ENCODE assay signal across 10 cellular contexts in genomic region chr11:129950319-129951034, GRCh38. TPM values are rescaled to one million over a fixed set of nuclear protein-coding genes. Genes with fewer than 3 reads are reported as not detected.
DNase-seq lines count a peak whose midpoint lies in the region; ATAC-seq and TF ChIP-seq lines count a peak whose summit lies in the region.
"Had no signal": no experiment of that assay in that cellular context is flagged by ENCODE, and none has a peak within 500 bp of the region (broad histone marks: within the 10 kb centered on the region; RNA-seq: fewer than 3 reads in every experiment).

No MANE protein-coding gene starts in this region.

- H3K36me3 ChIP-seq in GM23338 (ENCODE audit: insufficient read depth) (no peaks in the 10 kb centered on the region), SU-DHL-6 (ENCODE audit: low read length) (no peaks in the 10 kb centered on the region), psoas muscle (ENCODE audit: insufficient read depth in 1 of 2, low read depth in 1 of 2) (peaks cover 0 to 26% of the 10 kb centered on the region in 2 donors), esophagus squamous epithelium (peaks cover 0 to 41% (median 0%) of the 10 kb centered on the region in 3 donors)

- H3K79me2 ChIP-seq in GM23338 (replicated peaks; ENCODE audit: insufficient read depth) (no peaks in the 10 kb centered on the region), SU-DHL-6 (ENCODE audit: insufficient read depth, low read length) (peaks cover 23% of the 10 kb centered on the region)

- peak overlapping the region; percentile 50 for H3K9ac ChIP-seq in SU-DHL-6 (ENCODE audit: low read length)

- no peak overlapping the region for H2AFZ ChIP-seq in GM23338
- H2AFZ ChIP-seq in SU-DHL-6 (ENCODE audit: low read depth, low read length, severe bottlenecking): no peak overlapping the region

- no peaks in the 10 kb centered on the region for H3K9me3 Mint-ChIP-seq in GM23338

- intact Hi-C loops in psoas muscle (cut with DNase I): no loop called here
- intact Hi-C loops in esophagus squamous epithelium (cut with DNase I): no loop called here

- 47 to 56% (median 50%) methylated on average over 12 of the region's 12 CpGs for WGBS in psoas muscle, 3 donors
- WGBS in esophagus squamous epithelium, 2 donors: 61 to 67% methylated on average over 12 of the region's 12 CpGs

- H3K27me3 ChIP-seq in GM23338 (ENCODE audit: insufficient read depth) (no peaks in the 10 kb centered on the region), SU-DHL-6 (ENCODE audit: low read length) (no peaks in the 10 kb centered on the region), psoas muscle (ENCODE audit: insufficient read depth in 3 of 3, low read length in 2 of 3) (no peaks in the 10 kb centered on the region), foreskin keratinocyte (no peaks in the 10 kb centered on the region), esophagus squamous epithelium (no peaks in the 10 kb centered on the region)

- TF ChIP-seq CTCF in GM23338 (conservative IDR thresholded peaks at IDR 0.05; ENCODE audit: low read depth in 2 of 2) (no peak), SU-DHL-6 (IDR thresholded peaks at IDR 0.05; ENCODE audit: insufficient read depth, low read length, poor library complexity, severe bottlenecking) (no peak), psoas muscle (IDR thresholded peaks at IDR 0.05) (no peak), foreskin keratinocyte (conservative IDR thresholded peaks at IDR 0.05) (no peak), esophagus squamous epithelium (IDR thresholded peaks at IDR 0.05) (no peak)

- H3K4me1 Mint-ChIP-seq in GM23338: peaks cover 33% of the 10 kb centered on the region

- no peak overlapping the region for H3K4me2 ChIP-seq in GM23338
- peak overlapping the region; percentile 91 for H3K4me2 ChIP-seq in SU-DHL-6 (ENCODE audit: low read depth, low read length, poor library complexity, severe bottlenecking)

- H3K9me2 ChIP-seq in GM23338 (ENCODE audit: insufficient read depth) (no peaks in the 10 kb centered on the region), SU-DHL-6 (replicated peaks; ENCODE audit: insufficient read depth, low read length) (no peaks in the 10 kb centered on the region)

- no peak for DNase-seq in GM23338 (ENCODE audit: low spot score)
- peak; percentile 50 for DNase-seq in glomerular endothelial cell (ENCODE audit: extremely low read depth, low read depth, low spot score)
- peak; percentile 47 to 62 for DNase-seq in psoas muscle
- no peak for DNase-seq in foreskin keratinocyte
- DNase-seq in A172 (ENCODE audit: low spot score): no peak
- no peak for DNase-seq in 8988T
- no peak for DNase-seq in esophagus squamous epithelium (lab: John Stamatoyannopoulos, UW)
- DNase-seq: HCEC 1CT, NCI-H1105 treated with DMSO at 0.1 percent for 48 hours had no signal

- ATAC-seq in GM23338 (peak; percentile 49), psoas muscle (peak in 1 of 4 donors; percentile 46), foreskin keratinocyte (no peak)

- no peak overlapping the region for H3K27ac Mint-ChIP-seq in GM23338

- peaks cover 4% of the 10 kb centered on the region for H3K27me3 Mint-ChIP-seq in GM23338 (ENCODE audit: insufficient read depth, low read depth, poor library complexity)

- H3K4me1 ChIP-seq in GM23338 (ENCODE audit: insufficient read depth) (no peaks in the 10 kb centered on the region; the same call in 1 of the 2 replicates), psoas muscle (no peaks in the 10 kb centered on the region), foreskin keratinocyte (no peaks in the 10 kb centered on the region), esophagus squamous epithelium (no peaks in the 10 kb centered on the region)

- no peak overlapping the region for H3K4me3 Mint-ChIP-seq in GM23338

- TF ChIP-seq POLR2A in esophagus squamous epithelium (IDR thresholded peaks at IDR 0.05): no peak

- no peak overlapping the region for H3K4me3 ChIP-seq in GM23338
- no peak overlapping the region for H3K4me3 ChIP-seq in SU-DHL-6 (ENCODE audit: insufficient read depth, low read length, poor library complexity, severe bottlenecking)
- H3K4me3 ChIP-seq in psoas muscle: no peak overlapping the region
- no peak overlapping the region for H3K4me3 ChIP-seq in esophagus squamous epithelium

- H4K20me1 ChIP-seq in GM23338 (replicated peaks; ENCODE audit: insufficient read depth) (peaks cover 5% of the 10 kb centered on the region; the same call in 1 of the 2 replicates), SU-DHL-6 (ENCODE audit: low read depth, low read length) (no peaks in the 10 kb centered on the region)

- peaks cover 15% of the 10 kb centered on the region for H3K36me3 Mint-ChIP-seq in GM23338 (ENCODE audit: low read depth)

- H3K27ac ChIP-seq in GM23338 (ENCODE audit: low read depth) (no peak overlapping the region), SU-DHL-6 (ENCODE audit: low read depth, low read length) (peak overlapping the region; percentile 95), psoas muscle (no peak overlapping the region), foreskin keratinocyte (no peak overlapping the region), esophagus squamous epithelium (peak overlapping the region in 2 of 4 donors; percentile 4 to 41)

- H3K9me3 ChIP-seq in SU-DHL-6 (ENCODE audit: insufficient read depth, low read length): no peaks in the 10 kb centered on the region
- no peaks in the 10 kb centered on the region for H3K9me3 ChIP-seq in psoas muscle
- H3K9me3 ChIP-seq in esophagus squamous epithelium: no peaks in the 10 kb centered on the region

- H3F3A ChIP-seq in GM23338 (replicated peaks; ENCODE audit: low read depth) (no peaks in the 10 kb centered on the region), SU-DHL-6 (ENCODE audit: insufficient read depth) (peaks cover 36% of the 10 kb centered on the region)

TF ChIP-seq in GM23338, 12 proteins besides CTCF, POLR2A, EP300 and RAD21 (continues in another document):
- TF ChIP-seq, protein P1, sequence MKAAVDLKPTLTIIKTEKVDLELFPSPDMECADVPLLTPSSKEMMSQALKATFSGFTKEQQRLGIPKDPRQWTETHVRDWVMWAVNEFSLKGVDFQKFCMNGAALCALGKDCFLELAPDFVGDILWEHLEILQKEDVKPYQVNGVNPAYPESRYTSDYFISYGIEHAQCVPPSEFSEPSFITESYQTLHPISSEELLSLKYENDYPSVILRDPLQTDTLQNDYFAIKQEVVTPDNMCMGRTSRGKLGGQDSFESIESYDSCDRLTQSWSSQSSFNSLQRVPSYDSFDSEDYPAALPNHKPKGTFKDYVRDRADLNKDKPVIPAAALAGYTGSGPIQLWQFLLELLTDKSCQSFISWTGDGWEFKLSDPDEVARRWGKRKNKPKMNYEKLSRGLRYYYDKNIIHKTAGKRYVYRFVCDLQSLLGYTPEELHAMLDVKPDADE (IDR thresholded peaks at IDR 0.05): no peak
- TF ChIP-seq STAT1 (IDR thresholded peaks at IDR 0.05; ENCODE audit: unreplicated experiment): no peak

RNA-seq across cellular contexts. Expression of gene PRDM10, which starts 52.2 kb away (rescaled TPM):
- 12.5 and 14.9 TPM in 2 replicates for total RNA-seq in GM23338 (2014; rRNA removed; shearing (Covaris generic))
- polyA plus RNA-seq in GM23338 (2016; fragmentation: Nextera tagmentation; extraction: Ambion mirVana) (4.0 and 5.2 TPM in 2 replicates), psoas muscle (1 to 10 TPM; 2.5 to 4.1 (median 2.9) TPM), foreskin keratinocyte (1.2 and 1.5 TPM in 2 replicates)
- total RNA-seq in glomerular endothelial cell (7.0 and 7.9 TPM in 2 replicates), psoas muscle (1 to 10 TPM; 4.2 to 7.8 (median 5.9) TPM), foreskin keratinocyte (6.1 and 6.5 TPM in 2 replicates), esophagus squamous epithelium (10 to 100 TPM in 1 of 4 donors, 1 to 10 TPM in 3; 7.3 to 11.2 (median 7.7) TPM)
- total RNA-seq in A172 (2014; rRNA removed; shearing (Covaris generic)): 4.6 and 5.5 TPM in 2 replicates

RNA-seq across cellular contexts. Expression of gene NFRKB, which starts 55.1 kb away (rescaled TPM):
- 28.7 and 44.9 TPM in 2 replicates for total RNA-seq in GM23338 (2014; rRNA removed; shearing (Covaris generic))
- polyA plus RNA-seq in GM23338 (2016; fragmentation: Nextera tagmentation; extraction: Ambion mirVana) (21.7 and 22.4 TPM in 2 replicates), psoas muscle (10 to 100 TPM in 1 of 3 donors, 1 to 10 TPM in 2; 7.4 to 11.1 (median 9.7) TPM), foreskin keratinocyte (7.2 and 7.5 TPM in 2 replicates)
- total RNA-seq in glomerular endothelial cell (23.4 and 24.3 TPM in 2 replicates), psoas muscle (10 to 100 TPM; 14.2 to 18.3 (median 15.6) TPM), foreskin keratinocyte (21.8 and 23.7 TPM in 2 replicates), esophagus squamous epithelium (10 to 100 TPM; 18.2 to 35.9 (median 23.8) TPM)
- 19.0 and 20.1 TPM in 2 replicates for total RNA-seq in A172 (2014; rRNA removed; shearing (Covaris generic))

Comparison
In these comparisons a context has a peak if more than half of its experiments do, and no peak if none do; other contexts are left out.
1. DNase-seq: peak in glomerular endothelial cell (single experiment) and psoas muscle (2 of 2); none in GM23338 (single experiment), foreskin keratinocyte (0 of 2), A172 (single experiment), 8988T (single experiment) and esophagus squamous epithelium (single experiment).